ENCODE assay signal across 18 cellular contexts in the genomic region with DNA sequence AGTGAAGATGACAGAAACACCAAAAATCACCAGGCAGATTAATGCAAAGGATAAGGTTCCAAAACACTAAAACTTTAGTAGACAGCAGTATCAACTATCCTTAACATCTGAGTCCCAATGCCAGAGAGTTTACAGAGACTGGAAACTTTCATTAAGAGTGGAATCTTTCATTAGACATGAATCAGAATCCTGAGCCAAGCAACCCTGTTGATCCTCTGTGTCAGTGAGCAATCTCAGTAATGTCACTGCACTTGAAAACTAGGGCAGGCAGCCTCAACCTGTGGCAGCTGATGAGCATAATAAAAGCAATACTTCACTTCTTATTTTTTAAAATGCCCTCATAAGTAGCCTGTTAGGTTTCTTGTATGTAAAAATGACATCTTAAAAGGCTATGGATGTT.
"Had no signal": no experiment of that assay in that cellular context is flagged by ENCODE, and none has a peak within 500 bp of the region (broad histone marks: within the 10 kb centered on the region; RNA-seq: fewer than 3 reads in every experiment).

No MANE protein-coding gene starts in this region.

- H3K4me3 ChIP-seq: dorsolateral prefrontal cortex, lower lobe of right lung, neural progenitor cell, pancreas, smooth muscle cell, testis had no signal

- DNase-seq: activated CD4-positive, alpha-beta memory T cell treated with anti-CD3 and anti-CD28 coated beads for 36 hours; activated CD4-positive, alpha-beta T cell treated with anti-CD3 and anti-CD28 coated beads for 36 hours; activated CD8-positive, alpha-beta memory T cell treated with anti-CD3 and anti-CD28 coated beads, Interleukin-2, amount 10 ng/mL, durations not matched to agents 7 days and 5 days; activated naive CD4-positive, alpha-beta T cell treated with anti-CD3 and anti-CD28 coated beads for 36 hours; activated naive CD8-positive, alpha-beta T cell treated with anti-CD3 and anti-CD28 coated beads, Interleukin-2, amount 50 U/mL, for 24 hours; activated T-cell treated with anti-CD3 and anti-CD28 coated beads, Interleukin-2, amount 50 U/mL, for 1 hour; dorsolateral prefrontal cortex; endodermal cell; hypothalamus; lower lobe of right lung; pancreas; stimulated activated naive CD8-positive, alpha-beta T cell treated with anti-CD3 and anti-CD28 coated beads, Interleukin-15, amount 100 ng/mL, for 72 hours; T-helper 17 cell; testis had no signal

- H3K9ac ChIP-seq: neural progenitor cell had no signal

- H3K4me2 ChIP-seq: neural progenitor cell, smooth muscle cell had no signal

- H3K9me3 ChIP-seq: lower lobe of right lung, pancreas, testis had no signal

- H2AFZ ChIP-seq: neural progenitor cell had no signal

- FAIRE-seq: astrocyte, bronchial epithelial cell had no signal

- H3K36me3 ChIP-seq: lower lobe of right lung, neural progenitor cell, pancreas had no signal

- H3K27ac ChIP-seq: dorsolateral prefrontal cortex, lower lobe of right lung, neural progenitor cell, pancreas, testis had no signal

- ATAC-seq: activated CD4-positive, alpha-beta T cell treated with anti-CD3 and anti-CD28 coated beads for 36 hours; activated CD8-positive, alpha-beta memory T cell treated with anti-CD3 and anti-CD28 coated beads, Interleukin-2, amount 10 ng/mL, durations not matched to agents 7 days and 5 days; activated naive CD8-positive, alpha-beta T cell treated with anti-CD3 and anti-CD28 coated beads, Interleukin-2, amount 50 U/mL, for 24 hours; lower lobe of right lung; pancreas; stimulated activated naive CD8-positive, alpha-beta T cell treated with anti-CD3 and anti-CD28 coated beads, Interleukin-15, amount 100 ng/mL, for 72 hours; T-helper 17 cell had no signal

- H3K27me3 ChIP-seq: dorsolateral prefrontal cortex, neural progenitor cell, pancreas, testis had no signal

- H3K4me1 ChIP-seq: lower lobe of right lung, neural progenitor cell, pancreas, testis had no signal
